8 cellular contexts compared by ENCODE assay signal in the genomic region with DNA sequence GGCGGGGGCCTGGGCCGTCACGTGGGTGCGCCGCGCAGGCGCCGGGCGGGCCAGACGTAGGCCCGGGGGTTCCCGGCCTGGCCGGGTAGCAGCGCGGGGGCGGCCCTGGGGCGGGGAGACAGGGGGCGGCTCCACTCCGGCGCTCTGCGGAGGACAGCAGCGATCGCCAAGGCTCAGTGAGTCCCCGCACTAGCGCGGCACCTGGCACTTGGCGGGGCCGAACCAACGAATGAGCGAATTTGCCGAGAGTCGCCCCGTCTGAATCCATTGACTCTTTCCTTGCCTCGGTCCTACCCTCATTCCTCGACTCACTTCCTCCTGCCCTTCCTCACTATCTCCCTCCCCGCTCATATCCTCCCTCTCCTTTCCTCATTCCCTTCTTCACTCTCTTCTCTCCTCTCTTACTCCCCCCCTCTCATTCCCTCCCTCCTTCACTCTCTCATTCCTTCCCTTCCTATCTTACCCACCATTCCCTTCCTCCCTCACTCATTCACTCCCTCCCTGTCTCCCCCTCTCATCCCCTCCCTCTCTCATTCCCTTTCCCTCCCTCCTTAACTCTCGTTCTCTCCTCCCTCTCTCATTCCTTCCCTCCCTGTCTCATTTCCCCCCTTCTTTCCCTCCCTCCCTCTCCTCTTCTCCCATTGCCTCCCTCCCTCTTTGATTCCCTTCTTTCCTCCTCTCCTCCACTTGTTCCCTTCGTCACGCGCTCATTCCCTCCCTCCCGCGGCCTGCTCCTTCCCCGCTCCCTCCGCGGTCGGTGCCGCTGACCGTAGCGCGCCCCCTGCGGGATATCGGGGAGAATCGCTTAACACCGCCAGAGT. TPM values are rescaled to one million over a fixed set of nuclear protein-coding genes. Genes with fewer than 3 reads are reported as not detected.
DNase-seq lines count a peak whose midpoint lies in the region; ATAC-seq and TF ChIP-seq lines count a peak whose summit lies in the region.

No MANE protein-coding gene starts in this region.

- peak; percentile 71 for TF ChIP-seq RAD21 in Ishikawa (IDR thresholded peaks at IDR 0.05; ENCODE audit: low read depth)

- TF ChIP-seq POLR2A in esophagus muscularis mucosa (IDR thresholded peaks at IDR 0.05; ENCODE audit: low read depth): peak; percentile 37

- peaks cover 46% of the 10 kb centered on the region for H3K4me1 Mint-ChIP-seq in activated T-cell treated with anti-CD3 and anti-CD28 coated beads, Interleukin-2, amount 50 U/mL, for 72 hours (ENCODE audit: low read depth)

- no peaks in the 10 kb centered on the region for H4K20me1 ChIP-seq in PC-9 (ENCODE audit: insufficient read depth)

- peaks cover 13% of the 10 kb centered on the region; the same call in 1 of the 2 replicates for H3K79me2 ChIP-seq in PC-9 (ENCODE audit: low read depth)

- H3K27ac ChIP-seq in PC-9 (peak overlapping the region; percentile 73), esophagus muscularis mucosa (replicated peaks in 1 of 4) (peak overlapping the region; percentile 93 to 98 (median 96)), muscle layer of duodenum (ENCODE audit: low read length) (peak overlapping the region; percentile 96)

- no peaks in the 10 kb centered on the region for H3K4me1 ChIP-seq in PC-9 (replicated peaks; ENCODE audit: insufficient read depth)
- peaks cover 17 to 51% (median 41%) of the 10 kb centered on the region in 4 donors for H3K4me1 ChIP-seq in esophagus muscularis mucosa
- H3K4me1 ChIP-seq in muscle layer of duodenum (ENCODE audit: control insufficient read depth in 1 of 2, insufficient read depth in 2 of 2, low read length in 2 of 2): peaks cover 0 to 16% of the 10 kb centered on the region in 2 donors

- peak overlapping the region; percentile 87 for H2AFZ ChIP-seq in PC-9

- H3K4me2 ChIP-seq in PC-9: peak overlapping the region; percentile 95

- POLR2A ChIA-PET in PC-9 (lab: Charles Lee; ENCODE audit: unreplicated experiment): no interaction called here

- H3K9me3 ChIP-seq in PC-9 (ENCODE audit: insufficient read depth, low read depth) (no peaks in the 10 kb centered on the region), esophagus muscularis mucosa (no peaks in the 10 kb centered on the region), muscle layer of duodenum (ENCODE audit: control insufficient read depth in 1 of 2, low read length in 2 of 2) (no peaks in the 10 kb centered on the region)

- peak; percentile 75 for ATAC-seq in GM21528 (IDR thresholded peaks at IDR 0.05; ENCODE audit: low FRiP score, unreplicated experiment)
- ATAC-seq in activated T-cell treated with anti-CD3 and anti-CD28 coated beads, Interleukin-2, amount 50 U/mL, for 72 hours (replicated peaks in 1 of 2): peak; percentile 94 to 96

- peak; percentile 87 for DNase-seq in DMS153 treated with DMSO at 0.1 percent for 48 hours (lab: John Stamatoyannopoulos, UW; ENCODE audit: unreplicated experiment)
- peak; percentile 66 to 88 for DNase-seq in PC-9
- DNase-seq in activated T-cell treated with anti-CD3 and anti-CD28 coated beads, Interleukin-2, amount 50 U/mL, for 72 hours: peak; percentile 96 to 97
- peak; percentile 95 for DNase-seq in esophagus muscularis mucosa (ENCODE audit: extremely low spot score)
- peak; percentile 78 for DNase-seq in stimulated activated CD8-positive, alpha-beta memory T cell treated with anti-CD3 and anti-CD28 coated beads, Interleukin-7, amount 100 ng/mL, for 24 hours (ENCODE audit: low read depth)

- peak overlapping the region; percentile 94 to 97 for H3K4me3 Mint-ChIP-seq in activated T-cell treated with anti-CD3 and anti-CD28 coated beads, Interleukin-2, amount 50 U/mL, for 72 hours

- no TSS peak for BruUV-seq in PC-9 (replicated peaks; lab: Mats Ljungman, UMichigan)

- TF ChIP-seq EP300 in Ishikawa (IDR thresholded peaks at IDR 0.05; ENCODE audit: borderline replicate concordance) (no peak), esophagus muscularis mucosa (IDR thresholded peaks at IDR 0.05) (no peak)

- H3K27me3 Mint-ChIP-seq in activated T-cell treated with anti-CD3 and anti-CD28 coated beads, Interleukin-2, amount 50 U/mL, for 72 hours (ENCODE audit: low read depth): no peaks in the 10 kb centered on the region

- no peaks in the 10 kb centered on the region for H3K36me3 ChIP-seq in PC-9 (ENCODE audit: low read depth)
- peaks cover 0 to 17% (median 15%) of the 10 kb centered on the region in 4 donors for H3K36me3 ChIP-seq in esophagus muscularis mucosa
- peaks cover 2 to 9% of the 10 kb centered on the region in 2 donors for H3K36me3 ChIP-seq in muscle layer of duodenum (ENCODE audit: control insufficient read depth in 1 of 2, insufficient read depth in 2 of 2, low read length in 2 of 2)

- CTCF ChIA-PET in PC-9 (lab: Charles Lee): interaction anchor here (0.8 kb wide), 1 partner anchor 178 kb away, joined by 6 read pairs; no protein-coding TSS in a partner anchor

- peak overlapping the region; percentile 92 for H3K27ac Mint-ChIP-seq in activated T-cell treated with anti-CD3 and anti-CD28 coated beads, Interleukin-2, amount 50 U/mL, for 72 hours

- H3K36me3 Mint-ChIP-seq in activated T-cell treated with anti-CD3 and anti-CD28 coated beads, Interleukin-2, amount 50 U/mL, for 72 hours (ENCODE audit: insufficient read depth in 2 of 2): peaks cover 0 to 1% of the 10 kb centered on the region in 2 donors

- H3K9me3 Mint-ChIP-seq in activated T-cell treated with anti-CD3 and anti-CD28 coated beads, Interleukin-2, amount 50 U/mL, for 72 hours: no peaks in the 10 kb centered on the region

- H3K4me3 ChIP-seq in PC-9: peak overlapping the region; percentile 78
- peak overlapping the region; percentile 66 to 89 (median 78) for H3K4me3 ChIP-seq in esophagus muscularis mucosa
- H3K4me3 ChIP-seq in muscle layer of duodenum (ENCODE audit: low read depth in 1 of 2, low read length in 2 of 2): peak overlapping the region; percentile 81 to 85

- H3K9me2 ChIP-seq in PC-9 (ENCODE audit: insufficient read depth): no peaks in the 10 kb centered on the region

- intact Hi-C loops in PC-9 (cut with micrococcal nuclease; ENCODE audit: unreplicated experiment) (loop anchor here (1.0 kb wide), 1 partner anchor 35 kb away; no protein-coding TSS in a partner anchor), esophagus muscularis mucosa (cut with DNase I) (loop anchor here (2.0 to 5.0 kb wide), 2 partner anchors 59 to 77 kb away; a partner anchor contains a TSS)

- no peaks in the 10 kb centered on the region for H3F3A ChIP-seq in PC-9 (ENCODE audit: insufficient read depth, low read depth)

- TF ChIP-seq CTCF in PC-9 (conservative IDR thresholded peaks at IDR 0.05) (peak; percentile 83), esophagus muscularis mucosa (IDR thresholded peaks at IDR 0.05) (peak; percentile 84 to 91 (median 89))

- WGBS in esophagus muscularis mucosa: under 1% methylated on average over 36 of the region's 54 CpGs

- H3K27me3 ChIP-seq in PC-9 (ENCODE audit: insufficient read depth, low read depth) (no peaks in the 10 kb centered on the region), esophagus muscularis mucosa (no peaks in the 10 kb centered on the region), muscle layer of duodenum (ENCODE audit: low read depth, low read length) (no peaks in the 10 kb centered on the region)

TF ChIP-seq in Ishikawa, 13 proteins besides CTCF, POLR2A, EP300 and RAD21 (continues in another document):
- TF ChIP-seq ZBTB7A (IDR thresholded peaks at IDR 0.05; ENCODE audit: low read depth) (peak; percentile 51; the same call in 1 of the 2 replicates), CREB1 (IDR thresholded peaks at IDR 0.05; ENCODE audit: low read depth) (no peak), YY1 (IDR thresholded peaks at IDR 0.05; ENCODE audit: low read depth) (no peak)
- TF ChIP-seq, protein P1, sequence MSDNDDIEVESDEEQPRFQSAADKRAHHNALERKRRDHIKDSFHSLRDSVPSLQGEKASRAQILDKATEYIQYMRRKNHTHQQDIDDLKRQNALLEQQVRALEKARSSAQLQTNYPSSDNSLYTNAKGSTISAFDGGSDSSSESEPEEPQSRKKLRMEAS (IDR thresholded peaks at IDR 0.05): peak; percentile 67
- TF ChIP-seq, protein P2, sequence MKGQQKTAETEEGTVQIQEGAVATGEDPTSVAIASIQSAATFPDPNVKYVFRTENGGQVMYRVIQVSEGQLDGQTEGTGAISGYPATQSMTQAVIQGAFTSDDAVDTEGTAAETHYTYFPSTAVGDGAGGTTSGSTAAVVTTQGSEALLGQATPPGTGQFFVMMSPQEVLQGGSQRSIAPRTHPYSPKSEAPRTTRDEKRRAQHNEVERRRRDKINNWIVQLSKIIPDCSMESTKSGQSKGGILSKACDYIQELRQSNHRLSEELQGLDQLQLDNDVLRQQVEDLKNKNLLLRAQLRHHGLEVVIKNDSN (IDR thresholded peaks at IDR 0.05): peak; percentile 92

RNA-seq across cellular contexts. Expression of a gene that starts 0.5 kb away (rescaled TPM):
- total RNA-seq in PC-9 (2021) (17.7 and 20.0 TPM in 2 replicates), esophagus muscularis mucosa (10 to 100 TPM; 19.9 to 35.5 (median 27.3) TPM)
- 10 to 100 TPM; 21.4 to 26.5 TPM for total RNA-seq in activated T-cell treated with anti-CD3 and anti-CD28 coated beads, Interleukin-2, amount 50 U/mL, for 72 hours

RNA-seq across cellular contexts. Expression of a gene that starts 11.3 kb away (rescaled TPM):
- total RNA-seq in PC-9 (2021): 82.0 and 87.9 TPM in 2 replicates
- 100 to 1,000 TPM; 106 to 113 TPM for total RNA-seq in activated T-cell treated with anti-CD3 and anti-CD28 coated beads, Interleukin-2, amount 50 U/mL, for 72 hours
- 10 to 100 TPM; 34.0 to 54.1 (median 38.9) TPM for total RNA-seq in esophagus muscularis mucosa

RNA-seq across cellular contexts. Expression of a gene that starts 58.4 kb away (rescaled TPM):
- 0.52 and 1.7 TPM in 2 replicates for total RNA-seq in PC-9 (2021)
- 1 to 10 TPM; 1.0 to 1.4 TPM for total RNA-seq in activated T-cell treated with anti-CD3 and anti-CD28 coated beads, Interleukin-2, amount 50 U/mL, for 72 hours
- 10 to 100 TPM; 14.5 to 31.6 (median 22.2) TPM for total RNA-seq in esophagus muscularis mucosa

Comparison
In these comparisons a context has a peak if more than half of its experiments do, and no peak if none do; other contexts are left out.
1. Peak in every context shown above with its lines: DNase-seq, ATAC-seq, H3K4me3 ChIP-seq and H3K27ac ChIP-seq.